ENCODE assay signal across 9 cellular contexts in genomic region chr15:96585634-96586386, GRCh38.
DNase-seq lines count a peak whose midpoint lies in the region; ATAC-seq and TF ChIP-seq lines count a peak whose summit lies in the region.
"Had no signal": no experiment of that assay in that cellular context is flagged by ENCODE, and none has a peak within 500 bp of the region (broad histone marks: within the 10 kb centered on the region; RNA-seq: fewer than 3 reads in every experiment).

No MANE protein-coding gene starts in this region.

- TF ChIP-seq CTCF in HFFc6 (IDR thresholded peaks at IDR 0.05) (peak; percentile 49; the same call in 1 of the 2 replicates), colonic mucosa (IDR thresholded peaks at IDR 0.05) (no peak), spleen (IDR thresholded peaks at IDR 0.05 in 8 of 11, conservative IDR thresholded peaks at IDR 0.05 in 3 of 11) (no peak)

- H3K4me1 ChIP-seq in colonic mucosa, result no peaks in the 10 kb centered on the region
- H3K4me1 ChIP-seq in spleen, result peaks cover 0 to 11% (median 0%) of the 10 kb centered on the region in 6 donors
- H3K4me1 ChIP-seq: upper lobe of left lung had no signal

- no peak for ATAC-seq in HG03108 (IDR thresholded peaks at IDR 0.05; ENCODE audit: unreplicated experiment)

- H3K36me3 Mint-ChIP-seq in HFFc6 (ENCODE audit: low read depth), result no peaks in the 10 kb centered on the region

- intact Hi-C loops in colonic mucosa (cut with DNase I) (no loop called here), spleen (cut with DNase I; ENCODE audit: low total_unique reads) (no loop called here)

- H3K27me3 ChIP-seq in colonic mucosa (no peaks in the 10 kb centered on the region), spleen (replicated peaks in 1 of 7) (no peaks in the 10 kb centered on the region)
- H3K27me3 ChIP-seq: upper lobe of left lung had no signal

- no peak overlapping the region for H3K4me3 ChIP-seq in colonic mucosa
- no peak overlapping the region for H3K4me3 ChIP-seq in spleen
- H3K4me3 ChIP-seq: upper lobe of left lung had no signal

- H3K9ac ChIP-seq in colonic mucosa (ENCODE audit: low read depth in 2 of 2, low read length in 2 of 2), result no peak overlapping the region

- WGBS in spleen, 5 donors, result 46 to 56% (median 52%) methylated on average over 9 of the region's 9 CpGs

- peaks cover 3% of the 10 kb centered on the region; the same call in 1 of the 2 replicates for H3K27me3 Mint-ChIP-seq in HFFc6 (ENCODE audit: insufficient read depth)

- H3K4me1 Mint-ChIP-seq in HFFc6 (ENCODE audit: low read depth), result peaks cover 6% of the 10 kb centered on the region; the same call in 1 of the 2 replicates

- H3K9me3 ChIP-seq in colonic mucosa (no peaks in the 10 kb centered on the region), spleen (no peaks in the 10 kb centered on the region)
- H3K9me3 ChIP-seq: upper lobe of left lung had no signal

- peak; percentile 7 for DNase-seq in AG08396 (ENCODE audit: low spot score)
- DNase-seq in HFFc6, result peak; percentile 6
- DNase-seq in SIG-M5 (lab: John Stamatoyannopoulos, UW), result peak; percentile 67
- DNase-seq in glomerular visceral epithelial cell (ENCODE audit: extremely low spot score), result peak; percentile 17
- DNase-seq in activated CD4-positive, alpha-beta T cell treated with anti-CD3 and anti-CD28 coated beads for 4 hours, result no peak
- no peak for DNase-seq in colonic mucosa
- no peak for DNase-seq in spleen
- DNase-seq: upper lobe of left lung had no signal

- no peak overlapping the region for H3K27ac Mint-ChIP-seq in HFFc6

- no peak overlapping the region for H3K4me3 Mint-ChIP-seq in HFFc6

- H3K9me3 Mint-ChIP-seq in HFFc6, result no peaks in the 10 kb centered on the region

- no peak overlapping the region for H3K27ac ChIP-seq in colonic mucosa
- H3K27ac ChIP-seq in spleen, result no peak overlapping the region
- H3K27ac ChIP-seq: upper lobe of left lung had no signal

- H3K36me3 ChIP-seq in colonic mucosa (no peaks in the 10 kb centered on the region), spleen (no peaks in the 10 kb centered on the region)
- H3K36me3 ChIP-seq: upper lobe of left lung had no signal

- TF ChIP-seq POLR2A in spleen (IDR thresholded peaks at IDR 0.05), result no peak

Comparison
In these comparisons a context has a peak if more than half of its experiments do, and no peak if none do; other contexts are left out.
1. DNase-seq: peak in AG08396 (single experiment), HFFc6 (single experiment), SIG-M5 (single experiment) and glomerular visceral epithelial cell (single experiment); none in activated CD4-positive, alpha-beta T cell treated with anti-CD3 and anti-CD28 coated beads for 4 hours (0 of 2), colonic mucosa (single experiment) and spleen (single experiment).